Comparison of ENCODE assay signal across 8 cellular contexts in genomic region chr15:31325432-31325975, GRCh38. TPM values are rescaled to one million over a fixed set of nuclear protein-coding genes. Genes with fewer than 3 reads are reported as not detected.
A peak's percentile ranks its signal among the peaks of the same experiment; 100 is the strongest.
DNase-seq lines count a peak whose midpoint lies in the region; ATAC-seq, FAIRE-seq and TF ChIP-seq lines count a peak whose summit lies in the region.

No MANE protein-coding gene starts in this region.

- 1% methylated on average over 35 to 44 of the region's 44 CpGs for WGBS in pancreas, 2 donors

- H3K4me1 ChIP-seq in Caco-2 (peaks cover 11% of the 10 kb centered on the region), pancreas (peaks cover 0 to 19% (median 3%) of the 10 kb centered on the region in 3 donors)

- H3K4me3 ChIP-seq in Caco-2 (ENCODE audit: low read depth, low read length) (peak overlapping the region; percentile 92), pancreas (peak overlapping the region; percentile 63 to 97 (median 81))

- no peaks in the 10 kb centered on the region for H3K4me1 Mint-ChIP-seq in Caco-2 (ENCODE audit: low read depth, unreplicated experiment)

- POLR2A ChIA-PET in Caco-2 (lab: Charles Lee), result no interaction called here

- CTCF ChIA-PET in Caco-2 (lab: Charles Lee), result interaction anchor here (1.6 kb wide), 1 partner anchor 109 kb away, joined by 12 read pairs; no protein-coding TSS in a partner anchor

- H3K4me3 Mint-ChIP-seq in Caco-2 (ENCODE audit: unreplicated experiment), result peak overlapping the region; percentile 86

- ATAC-seq in Right ventricle myocardium superior (ENCODE audit: poor library complexity), result peak; percentile 33
- peak; percentile 7 to 15 (median 12) for ATAC-seq in pancreas

- no peak for TF ChIP-seq POLR2A in H54 (IDR thresholded peaks at IDR 0.05; ENCODE audit: low read depth, low read length)

- peaks cover 6% of the 10 kb centered on the region for H3K36me3 Mint-ChIP-seq in Caco-2 (ENCODE audit: insufficient read depth, unreplicated experiment)

- BruUV-seq in Caco-2 (replicated peaks; lab: Mats Ljungman, UMichigan), result no TSS peak

- intact Hi-C loops in Caco-2 (cut with micrococcal nuclease; ENCODE audit: unreplicated experiment) (loop anchor here (5.0 kb wide), 1 partner anchor 108 kb away; no protein-coding TSS in a partner anchor), Right ventricle myocardium superior (cut with DNase I) (loop anchor here (5.0 to 10.0 kb wide), 3 partner anchors 67 to 159 kb away; no protein-coding TSS in a partner anchor), pancreas (cut with DNase I) (loop anchor here in 1 of 3 donors (10.0 kb wide), 2 partner anchors 59 to 91 kb away; no protein-coding TSS in a partner anchor)

- no peaks in the 10 kb centered on the region for H3K9me3 Mint-ChIP-seq in Caco-2 (ENCODE audit: unreplicated experiment)

- TF ChIP-seq CTCF in Caco-2 (IDR thresholded peaks at IDR 0.05; ENCODE audit: insufficient read depth in 1 of 2, low read depth in 1 of 2, low read length in 1 of 2, severe bottlenecking in 1 of 2, unreplicated experiment in 1 of 2), result no peak
- TF ChIP-seq CTCF in pancreas (IDR thresholded peaks at IDR 0.05), result no peak

- H3K36me3 ChIP-seq in Caco-2 (ENCODE audit: control insufficient read depth, insufficient read depth, low read length), result no peaks in the 10 kb centered on the region; the same call in 1 of the 2 replicates
- H3K36me3 ChIP-seq in pancreas, result no peaks in the 10 kb centered on the region

- FAIRE-seq in H54 (lab: Jason Lieb, UNC), result no peak
- FAIRE-seq in pancreas (lab: Jason Lieb, UNC), result no peak
- no peak for FAIRE-seq in RCC 7860 (lab: Jason Lieb, UNC)

- H3K27me3 ChIP-seq in Caco-2 (replicated peaks; ENCODE audit: control insufficient read depth, insufficient read depth, low read length), result no peaks in the 10 kb centered on the region
- H3K27me3 ChIP-seq in pancreas, result no peaks in the 10 kb centered on the region

- H3K9me3 ChIP-seq in Caco-2 (no peaks in the 10 kb centered on the region), pancreas (no peaks in the 10 kb centered on the region)

- H3K27ac ChIP-seq in pancreas, result peak overlapping the region; percentile 85 to 99 (median 98)

- H3K27me3 Mint-ChIP-seq in Caco-2 (ENCODE audit: insufficient read depth, unreplicated experiment), result no peaks in the 10 kb centered on the region

- peak overlapping the region; percentile 73 for H3K27ac Mint-ChIP-seq in Caco-2 (ENCODE audit: unreplicated experiment)

- DNase-seq in Caco-2 (peak in 1 of 2 experiments; percentile 43), H54 (ENCODE audit: insufficient read length, low spot score) (peak; percentile 41), NCI-H526 (lab: John Stamatoyannopoulos, UW) (peak; percentile 22 to 79), Right ventricle myocardium superior (peak; percentile 91), pancreas (peak in 5 of 6 donors; percentile 62 to 92 (median 72)), RCC 7860 (ENCODE audit: low spot score) (no peak), DMS153 (lab: John Stamatoyannopoulos, UW) (no peak)
- peak in 3 of 4 experiments; percentile 43 to 62 (median 48) for DNase-seq in activated naive CD4-positive, alpha-beta T cell (lab: John Stamatoyannopoulos, UW)

RNA-seq across cellular contexts. Expression of gene KLF13, which starts 1.1 kb away (rescaled TPM):
- total RNA-seq in Caco-2 (2022) (16.6 and 18.8 TPM in 2 replicates), Right ventricle myocardium superior (65.7 TPM), pancreas (10 to 100 TPM; 28.6 to 57.1 (median 37.2) TPM)
- polyA plus RNA-seq in pancreas, result 10 to 100 TPM; 12.3 to 18.7 TPM

Comparison
In these comparisons a context has a peak if more than half of its experiments do, and no peak if none do; other contexts are left out.
1. DNase-seq: peak in H54 (single experiment), NCI-H526 (2 of 2), activated naive CD4-positive, alpha-beta T cell (3 of 4), Right ventricle myocardium superior (single experiment) and pancreas (5 of 6); none in RCC 7860 (single experiment) and DMS153 (single experiment).